ENCODE assay signal across 14 cellular contexts in the genomic region with DNA sequence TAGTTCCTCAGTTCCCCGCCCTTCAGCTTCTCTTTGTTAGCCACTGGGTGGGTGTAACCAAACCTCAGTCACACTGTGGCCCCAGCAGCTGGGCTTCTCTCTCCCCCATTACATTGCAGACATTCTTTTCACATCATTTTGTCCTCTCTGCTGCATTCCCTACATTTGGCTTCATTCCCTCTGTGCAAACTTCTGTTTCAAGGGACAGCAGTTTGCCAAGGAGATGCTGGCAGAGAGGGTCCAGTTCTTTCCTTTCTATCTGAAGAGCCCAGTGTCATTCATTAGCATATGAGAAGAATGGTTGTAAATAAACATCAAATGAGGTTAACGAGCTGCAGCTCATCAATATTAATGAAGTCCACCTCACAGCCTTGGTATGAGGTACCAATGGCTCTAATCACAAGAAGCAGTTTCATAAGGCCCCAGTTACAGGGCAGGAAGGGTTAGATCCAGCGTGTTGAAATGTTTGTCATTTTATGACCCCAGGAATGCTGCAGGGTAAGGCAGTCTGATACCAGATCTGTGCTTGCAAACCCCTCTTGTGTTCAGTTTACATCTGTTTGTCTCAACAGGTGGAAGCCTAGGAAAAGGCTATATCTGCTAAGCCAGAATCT.
DNase-seq lines count a peak whose midpoint lies in the region; ATAC-seq, FAIRE-seq and TF ChIP-seq lines count a peak whose summit lies in the region.
"Had no signal": no experiment of that assay in that cellular context is flagged by ENCODE, and none has a peak within 500 bp of the region (broad histone marks: within the 10 kb centered on the region; RNA-seq: fewer than 3 reads in every experiment).

No MANE protein-coding gene starts in this region.

- intact Hi-C loops in activated CD8-positive, alpha-beta T cell treated with anti-CD3 and anti-CD28 coated beads for 36 hours (cut with micrococcal nuclease) = no loop called here

- no peak for ATAC-seq in activated CD8-positive, alpha-beta T cell treated with anti-CD3 and anti-CD28 coated beads, Interleukin-2, amount 10 ng/mL, durations not matched to agents 7 days and 5 days
- ATAC-seq in activated CD8-positive, alpha-beta T cell treated with anti-CD3 and anti-CD28 coated beads for 36 hours = no peak
- ATAC-seq in HG02885 (IDR thresholded peaks at IDR 0.05; ENCODE audit: poor library complexity, unreplicated experiment) (no peak), GM19397 (IDR thresholded peaks at IDR 0.05; ENCODE audit: unreplicated experiment) (no peak), GM18858 (IDR thresholded peaks at IDR 0.05; ENCODE audit: unreplicated experiment) (no peak)
- ATAC-seq: A549; heart right ventricle; stimulated activated memory B cell treated with anti-CD40 and anti-IgM and Interleukin-4, amounts not matched to agents 10 μg/mL and 1 μg/mL and 100 μg/mL, for 72 hours had no signal

- no peaks in the 10 kb centered on the region for H3K27me3 Mint-ChIP-seq in activated CD8-positive, alpha-beta T cell treated with anti-CD3 and anti-CD28 coated beads, Interleukin-2, amount 10 ng/mL, durations not matched to agents 7 days and 5 days (ENCODE audit: low read depth)
- H3K27me3 Mint-ChIP-seq in activated CD8-positive, alpha-beta T cell treated with anti-CD3 and anti-CD28 coated beads for 36 hours = no peaks in the 10 kb centered on the region
- H3K27me3 Mint-ChIP-seq: stimulated activated memory B cell treated with anti-CD40 and anti-IgM and Interleukin-4, amounts not matched to agents 10 μg/mL and 1 μg/mL and 100 μg/mL, for 72 hours had no signal

- DNase-seq in activated CD8-positive, alpha-beta T cell treated with anti-CD3 and anti-CD28 coated beads, Interleukin-2, amount 10 ng/mL, durations not matched to agents 7 days and 5 days = no peak
- DNase-seq in activated CD8-positive, alpha-beta T cell treated with anti-CD3 and anti-CD28 coated beads for 36 hours = no peak
- DNase-seq in choroid plexus epithelial cell (ENCODE audit: low read depth) (peak; percentile 48), left kidney (ENCODE audit: low read depth, low spot score) (peak; percentile 55), RCC 7860 (ENCODE audit: low spot score) (no peak)
- DNase-seq: heart right ventricle, NCI-H2171, WERI-Rb-1 had no signal

- no peaks in the 10 kb centered on the region for H3K9me3 Mint-ChIP-seq in activated CD8-positive, alpha-beta T cell treated with anti-CD3 and anti-CD28 coated beads, Interleukin-2, amount 10 ng/mL, durations not matched to agents 7 days and 5 days (ENCODE audit: insufficient read depth)
- no peaks in the 10 kb centered on the region for H3K9me3 Mint-ChIP-seq in activated CD8-positive, alpha-beta T cell treated with anti-CD3 and anti-CD28 coated beads for 36 hours
- H3K9me3 Mint-ChIP-seq: stimulated activated memory B cell treated with anti-CD40 and anti-IgM and Interleukin-4, amounts not matched to agents 10 μg/mL and 1 μg/mL and 100 μg/mL, for 72 hours had no signal

- POLR2A ChIA-PET in activated CD8-positive, alpha-beta T cell treated with anti-CD3 and anti-CD28 coated beads, Interleukin-2, amount 10 ng/mL, durations not matched to agents 7 days and 5 days (lab: Charles Lee) = no interaction called here
- POLR2A ChIA-PET in activated CD8-positive, alpha-beta T cell treated with anti-CD3 and anti-CD28 coated beads for 36 hours (lab: Charles Lee) = no interaction called here

- H3K36me3 Mint-ChIP-seq in activated CD8-positive, alpha-beta T cell treated with anti-CD3 and anti-CD28 coated beads, Interleukin-2, amount 10 ng/mL, durations not matched to agents 7 days and 5 days (ENCODE audit: low read depth) = no peaks in the 10 kb centered on the region
- H3K36me3 Mint-ChIP-seq in activated CD8-positive, alpha-beta T cell treated with anti-CD3 and anti-CD28 coated beads for 36 hours (ENCODE audit: low read depth) = no peaks in the 10 kb centered on the region

- no peak overlapping the region for H3K4me3 Mint-ChIP-seq in activated CD8-positive, alpha-beta T cell treated with anti-CD3 and anti-CD28 coated beads, Interleukin-2, amount 10 ng/mL, durations not matched to agents 7 days and 5 days
- H3K4me3 Mint-ChIP-seq in activated CD8-positive, alpha-beta T cell treated with anti-CD3 and anti-CD28 coated beads for 36 hours = no peak overlapping the region
- H3K4me3 Mint-ChIP-seq: stimulated activated memory B cell treated with anti-CD40 and anti-IgM and Interleukin-4, amounts not matched to agents 10 μg/mL and 1 μg/mL and 100 μg/mL, for 72 hours had no signal

- peak overlapping the region; percentile 8 for H3K27ac Mint-ChIP-seq in activated CD8-positive, alpha-beta T cell treated with anti-CD3 and anti-CD28 coated beads, Interleukin-2, amount 10 ng/mL, durations not matched to agents 7 days and 5 days
- H3K27ac Mint-ChIP-seq in activated CD8-positive, alpha-beta T cell treated with anti-CD3 and anti-CD28 coated beads for 36 hours = no peak overlapping the region
- H3K27ac Mint-ChIP-seq: stimulated activated memory B cell treated with anti-CD40 and anti-IgM and Interleukin-4, amounts not matched to agents 10 μg/mL and 1 μg/mL and 100 μg/mL, for 72 hours had no signal

- H3K4me1 Mint-ChIP-seq in activated CD8-positive, alpha-beta T cell treated with anti-CD3 and anti-CD28 coated beads, Interleukin-2, amount 10 ng/mL, durations not matched to agents 7 days and 5 days (ENCODE audit: low read depth) = no peaks in the 10 kb centered on the region
- peaks cover 9% of the 10 kb centered on the region for H3K4me1 Mint-ChIP-seq in activated CD8-positive, alpha-beta T cell treated with anti-CD3 and anti-CD28 coated beads for 36 hours (ENCODE audit: low read depth)
- H3K4me1 Mint-ChIP-seq: stimulated activated memory B cell treated with anti-CD40 and anti-IgM and Interleukin-4, amounts not matched to agents 10 μg/mL and 1 μg/mL and 100 μg/mL, for 72 hours had no signal

- CTCF ChIA-PET in activated CD8-positive, alpha-beta T cell treated with anti-CD3 and anti-CD28 coated beads, Interleukin-2, amount 10 ng/mL, durations not matched to agents 7 days and 5 days (lab: Charles Lee) = interaction anchor here (0.6 kb wide), 1 partner anchor 168 kb away, joined by 3 read pairs; the partner anchor contains the start of gene CSTPP1
- CTCF ChIA-PET in activated CD8-positive, alpha-beta T cell treated with anti-CD3 and anti-CD28 coated beads for 36 hours (lab: Charles Lee) = interaction anchor here (1.6 kb wide), 1 partner anchor 49 kb away, joined by 4 read pairs; no protein-coding TSS in a partner anchor

- TF ChIP-seq CTCF in activated CD8-positive, alpha-beta T cell treated with anti-CD3 and anti-CD28 coated beads for 36 hours (IDR thresholded peaks at IDR 0.05) = no peak
- no peak for TF ChIP-seq CTCF in choroid plexus epithelial cell (conservative IDR thresholded peaks at IDR 0.05; ENCODE audit: low read depth, low read length)

- no peak for FAIRE-seq in RCC 7860 (lab: Jason Lieb, UNC)
- FAIRE-seq: A549, G401.6 had no signal

- no peak overlapping the region for H3K4me3 ChIP-seq in choroid plexus epithelial cell (ENCODE audit: low read depth, low read length)
- H3K4me3 ChIP-seq: A549, heart right ventricle had no signal

Comparison
In these comparisons a context has a peak if more than half of its experiments do, and no peak if none do; other contexts are left out.
1. DNase-seq: peak in choroid plexus epithelial cell (single experiment) and left kidney (single experiment); none in activated CD8-positive, alpha-beta T cell treated with anti-CD3 and anti-CD28 coated beads, Interleukin-2, amount 10 ng/mL, durations not matched to agents 7 days and 5 days (single experiment), activated CD8-positive, alpha-beta T cell treated with anti-CD3 and anti-CD28 coated beads for 36 hours (single experiment) and RCC 7860 (single experiment).